Comparison of ENCODE assay signal across 28 cellular contexts in the genomic region with DNA sequence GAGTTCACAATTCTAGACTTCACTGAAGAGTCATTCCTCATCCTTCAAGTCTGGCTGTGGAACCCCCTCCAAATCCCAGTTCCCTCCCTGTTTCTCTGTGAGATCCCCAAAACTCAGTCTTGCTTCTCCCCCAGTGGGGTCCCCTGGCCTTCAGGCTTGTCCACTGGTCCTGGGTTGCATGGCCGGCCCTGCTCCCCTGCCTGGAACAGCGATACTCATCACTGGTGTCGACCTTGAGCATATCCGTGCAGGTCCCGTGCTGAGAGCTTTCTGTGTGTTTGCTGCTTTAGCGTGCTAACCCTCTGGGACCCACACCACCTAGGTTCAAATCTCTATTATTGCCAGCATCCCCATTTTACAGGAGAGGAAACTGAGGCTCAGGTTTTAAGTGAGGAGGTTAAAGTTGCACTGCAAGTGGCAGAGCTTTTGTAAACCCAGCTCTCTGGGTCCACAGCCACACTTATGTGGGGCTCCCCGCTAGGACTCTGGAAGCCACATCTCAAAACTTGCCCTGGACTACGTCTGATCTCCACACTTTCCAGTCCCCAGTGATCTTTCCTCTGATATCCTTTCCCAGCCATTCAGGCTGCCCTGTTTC. TPM values are rescaled to one million over a fixed set of nuclear protein-coding genes. Genes with fewer than 3 reads are reported as not detected.
A peak's percentile ranks its signal among the peaks of the same experiment; 100 is the strongest.
DNase-seq lines count a peak whose midpoint lies in the region.
"Had no signal": no experiment of that assay in that cellular context is flagged by ENCODE, and none has a peak within 500 bp of the region (broad histone marks: within the 10 kb centered on the region; RNA-seq: fewer than 3 reads in every experiment).

No MANE protein-coding gene starts in this region.

- no peaks in the 10 kb centered on the region for H3K9me3 ChIP-seq in adipocyte (ENCODE audit: control insufficient read depth, low read length)
- no peaks in the 10 kb centered on the region for H3K9me3 ChIP-seq in subcutaneous abdominal adipose tissue (ENCODE audit: control insufficient read depth in 5 of 5, low read length in 5 of 5)
- H3K9me3 ChIP-seq: BE2C, prostate gland, tibial nerve had no signal

- peak overlapping the region; percentile 43 for H3K27ac Mint-ChIP-seq in activated naive CD4-positive, alpha-beta T cell treated with anti-CD3 and anti-CD28 coated beads, Interleukin-2, amount 50 U/mL, for 24 hours

- no peaks in the 10 kb centered on the region for H3K9me3 Mint-ChIP-seq in activated naive CD4-positive, alpha-beta T cell treated with anti-CD3 and anti-CD28 coated beads, Interleukin-2, amount 50 U/mL, for 24 hours
- H3K9me3 Mint-ChIP-seq: immature natural killer cell had no signal

- peak overlapping the region; percentile 89 for H3K9ac ChIP-seq in adipocyte (ENCODE audit: low read length)
- H3K9ac ChIP-seq in subcutaneous abdominal adipose tissue (ENCODE audit: low read length in 5 of 5), result peak overlapping the region; percentile 68 to 96 (median 78)
- H3K9ac ChIP-seq: GM23248 had no signal

- H3K4me3 ChIP-seq in adipocyte (ENCODE audit: low read length), result peak overlapping the region; percentile 83
- peak overlapping the region; percentile 68 to 94 (median 79) for H3K4me3 ChIP-seq in subcutaneous abdominal adipose tissue (ENCODE audit: low read depth in 1 of 5, low read length in 5 of 5)
- H3K4me3 ChIP-seq: cardiac muscle cell, GM23248, hepatocyte, prostate gland, skin epidermis, tibial nerve had no signal

- no peaks in the 10 kb centered on the region for H3K4me1 Mint-ChIP-seq in activated naive CD4-positive, alpha-beta T cell treated with anti-CD3 and anti-CD28 coated beads, Interleukin-2, amount 50 U/mL, for 24 hours

- H3K27me3 Mint-ChIP-seq in activated naive CD4-positive, alpha-beta T cell treated with anti-CD3 and anti-CD28 coated beads, Interleukin-2, amount 50 U/mL, for 24 hours, result no peaks in the 10 kb centered on the region

- peaks cover 18% of the 10 kb centered on the region for H3K4me1 ChIP-seq in adipocyte (ENCODE audit: control insufficient read depth, insufficient read depth, low read length)
- H3K4me1 ChIP-seq in subcutaneous abdominal adipose tissue (ENCODE audit: control insufficient read depth in 5 of 5, insufficient read depth in 5 of 5, low read length in 5 of 5), result peaks cover 9 to 83% (median 66%) of the 10 kb centered on the region in 5 donors
- H3K4me1 ChIP-seq: prostate gland had no signal

- no peak overlapping the region for H3K4me3 Mint-ChIP-seq in activated naive CD4-positive, alpha-beta T cell treated with anti-CD3 and anti-CD28 coated beads, Interleukin-2, amount 50 U/mL, for 24 hours
- H3K4me3 Mint-ChIP-seq: immature natural killer cell had no signal

- DNase-seq in activated naive CD4-positive, alpha-beta T cell treated with Interleukin-2 at 50 U/mL for 16 hours, result no peak
- DNase-seq in adipocyte (ENCODE audit: low read depth) (no peak), cerebellum (ENCODE audit: low spot score) (no peak), GOT3 (lab: John Stamatoyannopoulos, UW) (no peak), activated gamma-delta T cell treated with Interleukin-2 at 50 U/mL for 16 hours (no peak)
- DNase-seq: GM23248; immature natural killer cell; NCI-H1105 treated with DMSO at 0.1 percent for 48 hours; NCI-H2029 treated with DMSO at 0.1 percent for 48 hours; NCI-H446; stimulated activated CD4-positive, alpha-beta T cell treated with anti-CD3 and anti-CD28 coated beads, Interleukin-2, amount 100 ng/mL, for 48 hours; stimulated activated naive CD8-positive, alpha-beta T cell treated with anti-CD3 and anti-CD28 coated beads, Interleukin-15, Interleukin-2, amounts not matched to agents 100 U/mL and 50 U/mL, for 24 hours; T-helper 1 cell had no signal

- no peaks in the 10 kb centered on the region for H3K27me3 ChIP-seq in adipocyte (replicated peaks; ENCODE audit: control insufficient read depth, insufficient read depth, low read length)
- H3K27me3 ChIP-seq in layer of hippocampus (ENCODE audit: control insufficient read depth, insufficient read depth, low read length), result no peaks in the 10 kb centered on the region
- H3K27me3 ChIP-seq in subcutaneous abdominal adipose tissue (ENCODE audit: control insufficient read depth in 5 of 5, insufficient read depth in 4 of 5, low read length in 5 of 5), result no peaks in the 10 kb centered on the region
- H3K27me3 ChIP-seq: BE2C, cardiac muscle cell, hepatocyte, tibial nerve had no signal

- peaks cover 43% of the 10 kb centered on the region for H3K36me3 ChIP-seq in adipocyte (ENCODE audit: control insufficient read depth, insufficient read depth, low read length, severe bottlenecking)
- peaks cover 0 to 50% (median 45%) of the 10 kb centered on the region in 5 donors for H3K36me3 ChIP-seq in subcutaneous abdominal adipose tissue (ENCODE audit: control insufficient read depth in 5 of 5, insufficient read depth in 5 of 5, low read length in 5 of 5)
- H3K36me3 ChIP-seq: BE2C, cardiac muscle cell, prostate gland had no signal

- H3K36me3 Mint-ChIP-seq in activated naive CD4-positive, alpha-beta T cell treated with anti-CD3 and anti-CD28 coated beads, Interleukin-2, amount 50 U/mL, for 24 hours, result peaks cover 2% of the 10 kb centered on the region

- H3K27ac ChIP-seq in layer of hippocampus (ENCODE audit: low read depth, low read length) (peak overlapping the region; percentile 96), subcutaneous abdominal adipose tissue (ENCODE audit: low read depth, low read length) (peak overlapping the region; percentile 100)
- H3K27ac ChIP-seq: cardiac muscle cell, GM23248, hepatocyte, prostate gland, skin epidermis, tibial nerve had no signal

RNA-seq across cellular contexts. Expression of a gene that starts 15.5 kb away (rescaled TPM):
- total RNA-seq in cerebellum, result 13.0 TPM
- total RNA-seq: A172 had no signal

RNA-seq across cellular contexts. Expression of a gene that starts 21.6 kb away (rescaled TPM):
- not detected for total RNA-seq in cerebellum
- total RNA-seq: fibroblast of villous mesenchyme, GM23248, liver, mononuclear cell had no signal

RNA-seq across cellular contexts. Expression of a gene that starts 31.1 kb away (rescaled TPM):
- total RNA-seq in cerebellum, result not detected
- total RNA-seq: A172, cardiac muscle cell, Daoy, epithelial cell of proximal tubule, fibroblast of villous mesenchyme, GM23248, mononuclear cell, tibial nerve had no signal
